1 cellular context compared by ENCODE assay signal in genomic region chr2:202035941-202036372, GRCh38.
A peak's percentile ranks its signal among the peaks of the same experiment; 100 is the strongest.
TF ChIP-seq lines count a peak whose summit lies in the region.

No MANE protein-coding gene starts in this region.

TF ChIP-seq in GM23338, 12 proteins besides CTCF, POLR2A, EP300 and RAD21:
- TF ChIP-seq ZNF462 (CRISPR knock-in tag; IDR thresholded peaks at IDR 0.05) (no peak), ETS1 (IDR thresholded peaks at IDR 0.05) (no peak), POLR2AphosphoS5 (IDR thresholded peaks at IDR 0.05; ENCODE audit: low read depth) (peak; percentile 50), STAT1 (IDR thresholded peaks at IDR 0.05; ENCODE audit: unreplicated experiment) (no peak), EZH2phosphoT487 (IDR thresholded peaks at IDR 0.05; ENCODE audit: unreplicated experiment) (no peak), ZNF114 (CRISPR knock-in tag; IDR thresholded peaks at IDR 0.05) (no peak), JUNB (IDR thresholded peaks at IDR 0.05; ENCODE audit: unreplicated experiment) (no peak)
